15 cellular contexts compared by ENCODE assay signal in the genomic region with DNA sequence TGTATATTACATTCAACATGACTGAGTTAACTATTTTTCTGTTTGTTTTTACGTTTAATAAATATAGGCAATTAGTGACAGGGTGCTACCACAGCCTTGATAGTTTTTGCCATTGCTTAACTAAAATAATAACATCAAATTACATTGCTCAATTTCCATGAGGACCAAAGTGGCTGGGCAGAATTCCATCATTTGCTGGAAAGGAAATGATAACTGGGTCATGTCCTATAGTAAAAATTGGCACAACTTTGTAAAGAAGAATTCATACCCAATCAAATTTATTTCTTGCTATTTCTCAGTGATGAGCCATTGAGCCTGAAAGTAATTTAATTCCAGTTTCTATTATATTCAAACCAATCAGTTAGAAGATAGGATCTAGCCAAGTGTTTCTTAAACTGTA.
DNase-seq lines count a peak whose midpoint lies in the region; ATAC-seq and TF ChIP-seq lines count a peak whose summit lies in the region.
"Had no signal": no experiment of that assay in that cellular context is flagged by ENCODE, and none has a peak within 500 bp of the region (broad histone marks: within the 10 kb centered on the region; RNA-seq: fewer than 3 reads in every experiment).

No MANE protein-coding gene starts in this region.

- no peaks in the 10 kb centered on the region for H3K9me3 ChIP-seq in breast epithelium
- no peaks in the 10 kb centered on the region for H3K9me3 ChIP-seq in aorta (ENCODE audit: control insufficient read depth, low read length)
- H3K9me3 ChIP-seq: BLaER1, Caco-2, HAP-1 had no signal

- WGBS in aorta, 2 donors, result 22 to 36% methylated on average over 1 of the region's 1 CpG

- no peak overlapping the region for H3K27ac ChIP-seq in breast epithelium
- H3K27ac ChIP-seq in aorta (ENCODE audit: low read depth in 1 of 2, low read length in 2 of 2), result no peak overlapping the region
- H3K27ac ChIP-seq: 22Rv1, BLaER1 had no signal

- ATAC-seq in sciatic nerve (peak; percentile 59), aorta (ENCODE audit: low FRiP score) (peak; percentile 20)

- intact Hi-C loops in MCF 10A (cut with micrococcal nuclease), result no loop called here
- intact Hi-C loops in breast epithelium (cut with DNase I; ENCODE audit: low total_unique reads), result no loop called here
- intact Hi-C loops in sciatic nerve (cut with DNase I), result no loop called here
- intact Hi-C loops in aorta (cut with DNase I), result no loop called here
- intact Hi-C loops in activated CD4-positive, alpha-beta T cell treated with anti-CD3 and anti-CD28 coated beads, Interleukin-2, amount 10 ng/mL, durations not matched to agents 24 days and 14 days (cut with micrococcal nuclease), result no loop called here

- H3K27me3 ChIP-seq in breast epithelium, result no peaks in the 10 kb centered on the region
- H3K27me3 ChIP-seq in aorta (ENCODE audit: control insufficient read depth in 1 of 2, insufficient read depth in 2 of 2, low read length in 1 of 2), result no peaks in the 10 kb centered on the region
- H3K27me3 ChIP-seq: BLaER1 had no signal

- H3K36me3 Mint-ChIP-seq in MCF 10A (ENCODE audit: insufficient read depth, unreplicated experiment), result no peaks in the 10 kb centered on the region
- H3K36me3 Mint-ChIP-seq in activated CD4-positive, alpha-beta T cell treated with anti-CD3 and anti-CD28 coated beads, Interleukin-2, amount 10 ng/mL, durations not matched to agents 24 days and 14 days (ENCODE audit: low read depth), result no peaks in the 10 kb centered on the region
- H3K36me3 Mint-ChIP-seq: CD8-positive, alpha-beta memory T cell had no signal

- CTCF ChIA-PET in MCF 10A (lab: Yijun Ruan, JAX), result interaction anchor here (0.7 to 2.2 kb wide), 2 partner anchors 17 to 25 kb away, joined by 3 to 8 read pairs; no protein-coding TSS in a partner anchor

- H3K4me3 ChIP-seq in breast epithelium (no peak overlapping the region), aorta (ENCODE audit: low read length in 2 of 2) (no peak overlapping the region)
- H3K4me3 ChIP-seq: BLaER1, HAP-1 had no signal

- H3K4me1 Mint-ChIP-seq in MCF 10A (ENCODE audit: insufficient read depth, unreplicated experiment), result peaks cover 5% of the 10 kb centered on the region
- no peaks in the 10 kb centered on the region for H3K4me1 Mint-ChIP-seq in activated CD4-positive, alpha-beta T cell treated with anti-CD3 and anti-CD28 coated beads, Interleukin-2, amount 10 ng/mL, durations not matched to agents 24 days and 14 days
- H3K4me1 Mint-ChIP-seq: CD8-positive, alpha-beta memory T cell had no signal

- H3K9me3 Mint-ChIP-seq in MCF 10A (ENCODE audit: unreplicated experiment), result no peaks in the 10 kb centered on the region
- H3K9me3 Mint-ChIP-seq in activated CD4-positive, alpha-beta T cell treated with anti-CD3 and anti-CD28 coated beads, Interleukin-2, amount 10 ng/mL, durations not matched to agents 24 days and 14 days, result no peaks in the 10 kb centered on the region

- H3K27me3 Mint-ChIP-seq in MCF 10A (ENCODE audit: insufficient read depth, unreplicated experiment), result no peaks in the 10 kb centered on the region
- H3K27me3 Mint-ChIP-seq in activated CD4-positive, alpha-beta T cell treated with anti-CD3 and anti-CD28 coated beads, Interleukin-2, amount 10 ng/mL, durations not matched to agents 24 days and 14 days, result no peaks in the 10 kb centered on the region

- H3K27ac Mint-ChIP-seq in MCF 10A (ENCODE audit: low read depth, unreplicated experiment), result no peak overlapping the region
- H3K27ac Mint-ChIP-seq in activated CD4-positive, alpha-beta T cell treated with anti-CD3 and anti-CD28 coated beads, Interleukin-2, amount 10 ng/mL, durations not matched to agents 24 days and 14 days, result no peak overlapping the region
- H3K27ac Mint-ChIP-seq: CD8-positive, alpha-beta memory T cell had no signal

- H3K4me1 ChIP-seq in breast epithelium (no peaks in the 10 kb centered on the region), aorta (ENCODE audit: control insufficient read depth in 1 of 2, insufficient read depth in 2 of 2, low read length in 2 of 2) (no peaks in the 10 kb centered on the region)
- H3K4me1 ChIP-seq: Caco-2, HAP-1 had no signal

- POLR2A ChIA-PET in MCF 10A (lab: Yijun Ruan, JAX), result no interaction called here

- no TSS peak for BruUV-seq in MCF 10A (replicated peaks; lab: Mats Ljungman, UMichigan)

- DNase-seq in MCF 10A (ENCODE audit: unreplicated experiment), result peak; percentile 54
- no peak for DNase-seq in breast epithelium (ENCODE audit: low spot score in 2 of 2)
- peak; percentile 11 for DNase-seq in fibroblast of peridontal ligament (ENCODE audit: extremely low read depth)
- DNase-seq in sciatic nerve (ENCODE audit: low spot score), result no peak
- no peak for DNase-seq in aorta
- no peak for DNase-seq in NCI-H446 (lab: John Stamatoyannopoulos, UW)
- no peak for DNase-seq in DMS79 (lab: John Stamatoyannopoulos, UW)
- DNase-seq in activated CD4-positive, alpha-beta T cell treated with anti-CD3 and anti-CD28 coated beads, Interleukin-2, amount 10 ng/mL, durations not matched to agents 24 days and 14 days, result no peak
- DNase-seq: AML-193; Caco-2; CD8-positive, alpha-beta memory T cell; DMS53 had no signal

- TF ChIP-seq POLR2A in breast epithelium (IDR thresholded peaks at IDR 0.05), result no peak

- H3K36me3 ChIP-seq in breast epithelium, result no peaks in the 10 kb centered on the region
- no peaks in the 10 kb centered on the region for H3K36me3 ChIP-seq in aorta (ENCODE audit: control insufficient read depth in 1 of 2, insufficient read depth in 2 of 2, low read length in 1 of 2)
- H3K36me3 ChIP-seq: BLaER1, HAP-1 had no signal

- H3K4me3 Mint-ChIP-seq in MCF 10A (ENCODE audit: unreplicated experiment), result no peak overlapping the region
- no peak overlapping the region for H3K4me3 Mint-ChIP-seq in activated CD4-positive, alpha-beta T cell treated with anti-CD3 and anti-CD28 coated beads, Interleukin-2, amount 10 ng/mL, durations not matched to agents 24 days and 14 days
- H3K4me3 Mint-ChIP-seq: CD8-positive, alpha-beta memory T cell had no signal

- no peak for TF ChIP-seq CTCF in MCF 10A (IDR thresholded peaks at IDR 0.05; ENCODE audit: unreplicated experiment)
- no peak for TF ChIP-seq CTCF in breast epithelium (IDR thresholded peaks at IDR 0.05)

Comparison
In these comparisons a context has a peak if more than half of its experiments do, and no peak if none do; other contexts are left out.
1. DNase-seq: peak in MCF 10A (single experiment) and fibroblast of peridontal ligament (single experiment); none in breast epithelium (0 of 2), sciatic nerve (single experiment), aorta (0 of 2), NCI-H446 (0 of 2), DMS79 (single experiment) and activated CD4-positive, alpha-beta T cell treated with anti-CD3 and anti-CD28 coated beads, Interleukin-2, amount 10 ng/mL, durations not matched to agents 24 days and 14 days (single experiment).